ENCODE assay signal across 12 cellular contexts in genomic region chr11:111376453-111376871, GRCh38. TPM values are rescaled to one million over a fixed set of nuclear protein-coding genes. Genes with fewer than 3 reads are reported as not detected.
DNase-seq lines count a peak whose midpoint lies in the region; ATAC-seq and TF ChIP-seq lines count a peak whose summit lies in the region.
"Had no signal": no experiment of that assay in that cellular context is flagged by ENCODE, and none has a peak within 500 bp of the region (broad histone marks: within the 10 kb centered on the region; RNA-seq: fewer than 3 reads in every experiment).

No MANE protein-coding gene starts in this region.

- H3K27ac Mint-ChIP-seq in activated CD4-positive, alpha-beta memory T cell treated with anti-CD3 and anti-CD28 coated beads for 36 hours = peak overlapping the region; percentile 86

- ATAC-seq in HG02798 (IDR thresholded peaks at IDR 0.05; ENCODE audit: poor library complexity, unreplicated experiment) (peak; percentile 20), HG02870 (IDR thresholded peaks at IDR 0.05; ENCODE audit: unreplicated experiment) (no peak)

- H3K27me3 Mint-ChIP-seq in activated CD4-positive, alpha-beta memory T cell treated with anti-CD3 and anti-CD28 coated beads for 36 hours = no peaks in the 10 kb centered on the region

- DNase-seq in activated T-cell treated with anti-CD3 and anti-CD28 coated beads for 24 hours (ENCODE audit: low read depth) = peak; percentile 23
- DNase-seq in activated T-cell treated with anti-CD3 and anti-CD28 coated beads for 4 hours = no peak
- peak; percentile 73 for DNase-seq in activated CD4-positive, alpha-beta memory T cell treated with anti-CD3 and anti-CD28 coated beads for 36 hours
- DNase-seq in stimulated activated CD4-positive, alpha-beta T cell treated with anti-CD3 and anti-CD28 coated beads, TNF-alpha, amount 100 ng/mL, for 48 hours (ENCODE audit: low read depth in 3 of 3) = peak; percentile 13 to 45 (median 26)
- DNase-seq in transverse colon = no peak
- DNase-seq in BE2C = no peak
- DNase-seq: NCI-H187 treated with DMSO at 0.1 percent for 48 hours, stomach, T1000 had no signal

- peaks cover 71% of the 10 kb centered on the region for H3K4me1 Mint-ChIP-seq in activated CD4-positive, alpha-beta memory T cell treated with anti-CD3 and anti-CD28 coated beads for 36 hours (ENCODE audit: low read depth)

- no peaks in the 10 kb centered on the region for H3K27me3 ChIP-seq in transverse colon
- peaks cover 12% of the 10 kb centered on the region; the same call in 1 of the 2 replicates for H3K27me3 ChIP-seq in BE2C

- no peaks in the 10 kb centered on the region for H3K9me3 ChIP-seq in transverse colon
- no peaks in the 10 kb centered on the region for H3K9me3 ChIP-seq in BE2C
- H3K9me3 ChIP-seq: stomach had no signal

- TF ChIP-seq EP300 in transverse colon (IDR thresholded peaks at IDR 0.05; ENCODE audit: low read depth) = no peak

- no peaks in the 10 kb centered on the region for H3K36me3 Mint-ChIP-seq in activated CD4-positive, alpha-beta memory T cell treated with anti-CD3 and anti-CD28 coated beads for 36 hours

- CTCF ChIA-PET in activated CD4-positive, alpha-beta memory T cell treated with anti-CD3 and anti-CD28 coated beads for 36 hours (lab: Charles Lee) = interaction anchor here (0.6 to 1.4 kb wide), 2 partner anchors 41 to 44 kb away, joined by 3 read pairs; no protein-coding TSS in a partner anchor

- 57 to 80% methylated on average over 1 to 3 of the region's 3 CpGs for WGBS in transverse colon (ENCODE audit: low coverage in 1 of 2), 2 donors

- TF ChIP-seq CTCF in transverse colon (IDR thresholded peaks at IDR 0.05) (no peak), BE2C (IDR thresholded peaks at IDR 0.05; ENCODE audit: low read depth, low read length) (no peak)

- H3K4me3 ChIP-seq in transverse colon (no peak overlapping the region), BE2C (ENCODE audit: low read depth, low read length) (no peak overlapping the region)

- no peaks in the 10 kb centered on the region for H3K36me3 ChIP-seq in transverse colon
- no peaks in the 10 kb centered on the region for H3K36me3 ChIP-seq in BE2C
- H3K36me3 ChIP-seq: stomach had no signal

- in situ Hi-C loops in transverse colon (cut with MboI; ENCODE audit: low pct_ligation_motif_present in 1 of 4, low pct_unique_long_range_greater_than_20kb in 1 of 4, low sequenced_read_pairs in 3 of 4) = no loop called here

- H3K9me3 Mint-ChIP-seq in activated CD4-positive, alpha-beta memory T cell treated with anti-CD3 and anti-CD28 coated beads for 36 hours = no peaks in the 10 kb centered on the region

- POLR2A ChIA-PET in activated CD4-positive, alpha-beta memory T cell treated with anti-CD3 and anti-CD28 coated beads for 36 hours (lab: Charles Lee) = interaction anchor here (5.0 kb wide), 1 partner anchor 36 kb away, joined by 49 read pairs; no protein-coding TSS in a partner anchor

- H3K27ac ChIP-seq in transverse colon = peak overlapping the region in 2 of 4 donors; percentile 36 to 66

- no peak for TF ChIP-seq POLR2A in transverse colon (IDR thresholded peaks at IDR 0.05)

- intact Hi-C loops in activated CD4-positive, alpha-beta memory T cell treated with anti-CD3 and anti-CD28 coated beads for 36 hours (cut with micrococcal nuclease) = loop anchor here (1.0 to 10.0 kb wide), 5 partner anchors 38 to 1029 kb away; partner anchors contain the start of genes DIXDC1 and FDX1
- intact Hi-C loops in transverse colon (cut with DNase I; ENCODE audit: low total_unique reads) = no loop called here

- H3K4me1 ChIP-seq in transverse colon (peaks cover 0 to 7% (median 3%) of the 10 kb centered on the region in 4 donors), BE2C (no peaks in the 10 kb centered on the region)

- H3K4me3 Mint-ChIP-seq in activated CD4-positive, alpha-beta memory T cell treated with anti-CD3 and anti-CD28 coated beads for 36 hours = peak overlapping the region; percentile 62

RNA-seq across cellular contexts. Expression of gene POU2AF1, which starts 2.6 kb away (rescaled TPM):
- 10 to 100 TPM; 26.9 to 28.3 TPM for total RNA-seq in activated CD4-positive, alpha-beta memory T cell treated with anti-CD3 and anti-CD28 coated beads for 36 hours
- total RNA-seq in transverse colon = 10 to 100 TPM in 1 of 4 donors, 1 to 10 TPM in 3; 1.4 to 19.8 (median 2.9) TPM
- polyA plus RNA-seq in BE2C (2012; ENCODE audit: insufficient read depth, insufficient read length, low read depth) = not detected
- total RNA-seq: myocyte had no signal

Comparison
In these comparisons a context has a peak if more than half of its experiments do, and no peak if none do; other contexts are left out.
1. DNase-seq: peak in activated T-cell treated with anti-CD3 and anti-CD28 coated beads for 24 hours (single experiment), activated CD4-positive, alpha-beta memory T cell treated with anti-CD3 and anti-CD28 coated beads for 36 hours (single experiment) and stimulated activated CD4-positive, alpha-beta T cell treated with anti-CD3 and anti-CD28 coated beads, TNF-alpha, amount 100 ng/mL, for 48 hours (3 of 3); none in activated T-cell treated with anti-CD3 and anti-CD28 coated beads for 4 hours (single experiment), transverse colon (single experiment) and BE2C (single experiment).